In genomic region chr13:109768616-109769015, GRCh38 we compare ENCODE assay signal across 7 cellular contexts.
"Had no signal": no experiment of that assay in that cellular context is flagged by ENCODE, and none has a peak within 500 bp of the region (broad histone marks: within the 10 kb centered on the region; RNA-seq: fewer than 3 reads in every experiment).

No MANE protein-coding gene starts in this region.

- H3K4me3 ChIP-seq: GM23338 had no signal

- H3K9me3 Mint-ChIP-seq: GM23338, H9, IgD-negative memory B cell had no signal

- ATAC-seq: GM23338, HepG2 had no signal

- H3K27ac ChIP-seq: HL-60 had no signal

- H3K4me2 ChIP-seq: GM23338 had no signal

- H2AFZ ChIP-seq: GM23338 had no signal

- FAIRE-seq: H1, HepG2 had no signal

- H3K4me3 Mint-ChIP-seq: GM23338, H9, IgD-negative memory B cell had no signal

- H3K27ac Mint-ChIP-seq: GM23338, IgD-negative memory B cell had no signal

- H3K27me3 Mint-ChIP-seq: IgD-negative memory B cell had no signal

- DNase-seq: H9, HCEC 1CT had no signal
